Comparison of ENCODE assay signal across 8 cellular contexts in the genomic region with DNA sequence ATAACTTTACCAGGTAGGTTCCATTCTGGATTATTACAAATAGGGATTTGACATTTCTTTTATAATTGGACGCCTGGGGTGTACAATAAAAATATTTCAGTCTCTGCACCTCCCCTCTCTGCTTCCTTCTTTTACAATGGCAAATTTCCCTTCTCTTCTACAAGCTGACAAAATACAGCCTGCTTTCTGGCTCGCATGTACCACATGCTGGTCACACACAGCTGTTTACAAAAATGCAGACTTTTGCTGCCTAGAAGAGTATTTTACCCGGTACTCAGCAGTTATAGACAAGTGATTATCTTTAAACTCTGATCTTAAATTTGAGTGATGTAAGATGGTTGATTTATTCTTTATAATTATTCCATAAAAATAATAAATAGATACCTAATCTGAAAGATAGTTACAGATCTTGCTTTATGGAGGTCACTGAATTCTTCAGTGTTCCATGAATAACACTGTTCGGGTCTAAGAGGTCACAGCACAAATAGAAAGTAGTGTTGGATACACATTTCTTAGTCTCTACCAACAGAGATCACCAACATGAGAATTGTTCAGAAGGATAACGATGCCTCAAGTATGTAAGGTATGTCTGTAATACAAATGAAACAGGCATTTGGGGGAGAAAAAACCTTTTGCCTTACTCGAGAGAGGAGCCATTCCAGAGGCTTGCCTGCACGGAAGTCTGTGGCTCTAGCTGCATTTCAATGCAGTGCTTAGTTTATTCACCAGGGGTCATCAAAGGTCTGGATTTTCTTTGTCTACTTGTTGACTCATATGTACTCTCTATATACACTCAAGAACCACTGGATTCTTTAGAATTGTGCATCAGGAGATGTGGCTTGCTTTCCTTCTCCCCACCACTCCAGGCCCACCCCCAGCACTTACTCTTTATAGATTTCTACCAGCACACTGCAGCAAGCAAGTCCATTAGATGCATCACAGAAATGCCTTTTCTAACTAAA.
DNase-seq lines count a peak whose midpoint lies in the region; ATAC-seq and TF ChIP-seq lines count a peak whose summit lies in the region.

No MANE protein-coding gene starts in this region.

- ATAC-seq in CD4-positive, CD25-positive, alpha-beta regulatory T cell (ENCODE audit: low read depth in 2 of 2), result peak; percentile 78 to 88
- ATAC-seq in GM18870 (IDR thresholded peaks at IDR 0.05; ENCODE audit: unreplicated experiment) (peak; percentile 94), HG03060 (IDR thresholded peaks at IDR 0.05; ENCODE audit: low read depth, unreplicated experiment) (peak; percentile 84), T-helper 17 cell (peak; percentile 94), right lobe of liver (peak; percentile 99 to 100 (median 100))
- ATAC-seq in stimulated activated naive CD8-positive, alpha-beta T cell treated with anti-CD3 and anti-CD28 coated beads, Interleukin-15, Interleukin-2, amounts not matched to agents 100 U/mL and 50 U/mL, for 24 hours, result peak; percentile 95

- no peak for TF ChIP-seq POLR2A in right lobe of liver (IDR thresholded peaks at IDR 0.05)

- H3K9me3 ChIP-seq in CD4-positive, CD25-positive, alpha-beta regulatory T cell (ENCODE audit: control insufficient read depth in 2 of 2, low read length in 2 of 2), result no peaks in the 10 kb centered on the region
- no peaks in the 10 kb centered on the region for H3K9me3 ChIP-seq in T-helper 17 cell (ENCODE audit: control insufficient read depth, low read length, poor library complexity, severe bottlenecking)
- H3K9me3 ChIP-seq in right lobe of liver, result no peaks in the 10 kb centered on the region

- H3K27me3 Mint-ChIP-seq in CD4-positive, CD25-positive, alpha-beta regulatory T cell, result no peaks in the 10 kb centered on the region
- H3K27me3 Mint-ChIP-seq in T-helper 17 cell, result no peaks in the 10 kb centered on the region

- peaks cover 18% of the 10 kb centered on the region for H3K4me1 ChIP-seq in CD4-positive, CD25-positive, alpha-beta regulatory T cell (ENCODE audit: control insufficient read depth, insufficient read depth, low read length, poor library complexity, severe bottlenecking)
- H3K4me1 ChIP-seq in right lobe of liver, result peaks cover 0 to 7% (median 0%) of the 10 kb centered on the region in 4 donors

- H3K4me3 Mint-ChIP-seq in CD4-positive, CD25-positive, alpha-beta regulatory T cell, result peak overlapping the region; percentile 16 to 51 (median 34)
- peak overlapping the region; percentile 33 for H3K4me3 Mint-ChIP-seq in T-helper 17 cell

- H3K4me1 Mint-ChIP-seq in CD4-positive, CD25-positive, alpha-beta regulatory T cell, result peaks cover 12 to 22% (median 17%) of the 10 kb centered on the region in 4 donors
- peaks cover 9% of the 10 kb centered on the region for H3K4me1 Mint-ChIP-seq in T-helper 17 cell

- no peaks in the 10 kb centered on the region for H3K36me3 Mint-ChIP-seq in CD4-positive, CD25-positive, alpha-beta regulatory T cell
- H3K36me3 Mint-ChIP-seq in T-helper 17 cell (ENCODE audit: low read depth), result no peaks in the 10 kb centered on the region

- no peaks in the 10 kb centered on the region for H3K36me3 ChIP-seq in CD4-positive, CD25-positive, alpha-beta regulatory T cell (ENCODE audit: control insufficient read depth, insufficient read depth, low read length)
- H3K36me3 ChIP-seq in right lobe of liver, result no peaks in the 10 kb centered on the region

- H3K27ac ChIP-seq in CD4-positive, CD25-positive, alpha-beta regulatory T cell (ENCODE audit: insufficient read depth, low read length, poor library complexity, severe bottlenecking), result no peak overlapping the region
- peak overlapping the region in 1 of 3 donors; percentile 22 for H3K27ac ChIP-seq in right lobe of liver

- peak; percentile 71 to 83 (median 76) for TF ChIP-seq CTCF in right lobe of liver (IDR thresholded peaks at IDR 0.05)

- peak overlapping the region; percentile 63 for H3K4me3 ChIP-seq in CD4-positive, CD25-positive, alpha-beta regulatory T cell (ENCODE audit: low read depth, low read length)
- peak overlapping the region in 2 of 3 donors; percentile 7 to 31 for H3K4me3 ChIP-seq in right lobe of liver

- H3K27ac Mint-ChIP-seq in CD4-positive, CD25-positive, alpha-beta regulatory T cell, result peak overlapping the region in 1 of 3 donors; percentile 59
- H3K27ac Mint-ChIP-seq in T-helper 17 cell, result no peak overlapping the region

- peaks cover 0 to under 1% (median 0%) of the 10 kb centered on the region in 7 donors for H3K9me3 Mint-ChIP-seq in CD4-positive, CD25-positive, alpha-beta regulatory T cell

- 18% methylated on average over 7 of the region's 7 CpGs for WGBS in right lobe of liver (ENCODE audit: insufficient coverage, low coverage, low lambda C conversion rate, missing lambda C conversion rate)

- peak in 2 of 3 donors; percentile 37 to 68 for DNase-seq in CD4-positive, CD25-positive, alpha-beta regulatory T cell
- DNase-seq in NCI-H187 (lab: John Stamatoyannopoulos, UW) (peak; percentile 46 to 73), T-helper 17 cell (no peak), dedifferentiated amniotic fluid mesenchymal stem cell (ENCODE audit: extremely low spot score) (peak; percentile 87), right lobe of liver (peak in 1 of 3 donors; percentile 50)
- peak; percentile 38 for DNase-seq in stimulated activated naive CD8-positive, alpha-beta T cell treated with anti-CD3 and anti-CD28 coated beads, Interleukin-15, Interleukin-2, amounts not matched to agents 100 U/mL and 50 U/mL, for 24 hours

- H3K27me3 ChIP-seq in CD4-positive, CD25-positive, alpha-beta regulatory T cell (ENCODE audit: control insufficient read depth, insufficient read depth, low read length), result no peaks in the 10 kb centered on the region
- no peaks in the 10 kb centered on the region for H3K27me3 ChIP-seq in right lobe of liver

- intact Hi-C loops in right lobe of liver (cut with DNase I), result no loop called here

Comparison
In these comparisons a context has a peak if more than half of its experiments do, and no peak if none do; other contexts are left out.
1. DNase-seq: peak in CD4-positive, CD25-positive, alpha-beta regulatory T cell (2 of 3), NCI-H187 (2 of 2), dedifferentiated amniotic fluid mesenchymal stem cell (single experiment) and stimulated activated naive CD8-positive, alpha-beta T cell treated with anti-CD3 and anti-CD28 coated beads, Interleukin-15, Interleukin-2, amounts not matched to agents 100 U/mL and 50 U/mL, for 24 hours (single experiment); none in T-helper 17 cell (0 of 3).
2. Peak in every context shown above with its lines, with median percentiles within 50 percentile points of each other: ATAC-seq.